Comparison of ENCODE assay signal across 16 cellular contexts in the genomic region with DNA sequence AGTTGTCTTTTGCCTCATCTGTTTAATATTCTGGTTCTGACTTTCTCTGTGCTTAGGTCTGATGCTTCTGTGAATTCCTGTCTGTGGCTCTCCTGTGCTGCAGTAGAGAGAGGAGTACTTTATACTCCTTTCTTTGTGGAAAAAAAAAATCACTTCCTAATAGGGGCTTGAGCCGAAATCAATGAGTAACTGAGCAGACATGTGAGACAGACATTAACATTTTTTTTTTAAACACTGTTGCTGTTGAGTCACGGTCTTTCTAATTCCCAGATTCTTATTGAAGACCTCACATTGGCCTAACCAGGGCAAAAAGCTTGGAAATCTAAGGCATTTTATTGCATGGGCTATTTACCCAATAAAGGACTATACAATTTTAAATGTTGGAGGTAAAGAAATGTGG.
DNase-seq lines count a peak whose midpoint lies in the region; ATAC-seq and TF ChIP-seq lines count a peak whose summit lies in the region.
"Had no signal": no experiment of that assay in that cellular context is flagged by ENCODE, and none has a peak within 500 bp of the region (broad histone marks: within the 10 kb centered on the region; RNA-seq: fewer than 3 reads in every experiment).

No MANE protein-coding gene starts in this region.

- H2BK12ac ChIP-seq in mesenchymal stem cell (ENCODE audit: low read length in 2 of 2), result no peak overlapping the region

- ATAC-seq in HG02884 (IDR thresholded peaks at IDR 0.05; ENCODE audit: unreplicated experiment), result no peak

- TF ChIP-seq CTCF in astrocyte of the spinal cord (IDR thresholded peaks at IDR 0.05; ENCODE audit: low read depth, low read length), result no peak

- no peak overlapping the region for H3K23ac ChIP-seq in mesenchymal stem cell (ENCODE audit: low read length in 2 of 2)

- no peaks in the 10 kb centered on the region for H3K4me1 ChIP-seq in mesenchymal stem cell (ENCODE audit: control insufficient read depth, insufficient read depth, low read depth, low read length)

- DNase-seq in AG08395 (ENCODE audit: low spot score) (peak; percentile 11), HK-2 (ENCODE audit: unreplicated experiment) (peak; percentile 2), astrocyte of the spinal cord (ENCODE audit: low read depth, low spot score) (peak; percentile 76), mesenchymal stem cell (peak; percentile 6), NCI-H1417 treated with DMSO at 0.1 percent for 48 hours (lab: John Stamatoyannopoulos, UW) (no peak), SKM-1 (lab: John Stamatoyannopoulos, UW; ENCODE audit: unreplicated experiment) (no peak)
- DNase-seq in effector CD4-positive, alpha-beta T cell, result no peak
- DNase-seq: activated CD4-positive, alpha-beta T cell treated with anti-CD3 and anti-CD28 coated beads, Interleukin-2, amount 50 U/mL, for 48 hours; activated T-cell treated with anti-CD3 and anti-CD28 coated beads, Interleukin-2, amount 50 U/mL, for 48 hours; NCI-H187; NCI-H510A treated with DMSO at 0.1 percent for 48 hours; occipital lobe; trophoblast cell had no signal

- H3K4me3 ChIP-seq in astrocyte of the spinal cord (ENCODE audit: low read depth, low read length) (no peak overlapping the region), mesenchymal stem cell (ENCODE audit: insufficient read depth in 1 of 2, low read depth in 1 of 2, low read length in 2 of 2) (no peak overlapping the region)
- H3K4me3 ChIP-seq: SK-N-MC had no signal

- in situ Hi-C loops in astrocyte of the spinal cord (cut with HindIII; ENCODE audit: low sequenced_read_pairs), result no loop called here

- H3K4ac ChIP-seq in mesenchymal stem cell (ENCODE audit: low read depth in 1 of 2, low read length in 2 of 2), result no peak overlapping the region

- no peaks in the 10 kb centered on the region for H3K79me1 ChIP-seq in mesenchymal stem cell (replicated peaks; ENCODE audit: low read length, poor library complexity, severe bottlenecking)

- no peak overlapping the region for H2BK15ac ChIP-seq in mesenchymal stem cell (ENCODE audit: low read depth, poor library complexity, severe bottlenecking)

- peak overlapping the region; percentile 2 for H3K4me2 ChIP-seq in mesenchymal stem cell (ENCODE audit: low read length, poor library complexity, severe bottlenecking)

- no peak overlapping the region for H2AK5ac ChIP-seq in mesenchymal stem cell (ENCODE audit: low read length, severe bottlenecking)

- no peaks in the 10 kb centered on the region for H3K27me3 ChIP-seq in mesenchymal stem cell (ENCODE audit: control insufficient read depth in 1 of 2, insufficient read depth in 1 of 2, low read length in 2 of 2)

- peak overlapping the region; percentile 90 for H3K27ac ChIP-seq in mesenchymal stem cell (ENCODE audit: low read length, poor library complexity, severe bottlenecking)
- H3K27ac ChIP-seq: HL-60, SK-N-MC had no signal

- H3K14ac ChIP-seq in mesenchymal stem cell (ENCODE audit: low read length in 2 of 2), result no peak overlapping the region

- 38% methylated on average over 2 of the region's 2 CpGs for WGBS in mesenchymal stem cell

- no peak overlapping the region for H4K8ac ChIP-seq in mesenchymal stem cell (ENCODE audit: low read length)

- no peak overlapping the region for H2BK120ac ChIP-seq in mesenchymal stem cell (ENCODE audit: low read depth, low read length)

- no peak overlapping the region for H3K18ac ChIP-seq in mesenchymal stem cell (ENCODE audit: low read depth in 1 of 2, low read length in 2 of 2)

- H2BK5ac ChIP-seq in mesenchymal stem cell (ENCODE audit: low read depth, low read length, poor library complexity, severe bottlenecking), result peak overlapping the region; percentile 38

- no peaks in the 10 kb centered on the region for H3K9me3 ChIP-seq in mesenchymal stem cell (ENCODE audit: control insufficient read depth, low read length)

- peak overlapping the region; percentile 51 for H3K9ac ChIP-seq in mesenchymal stem cell (ENCODE audit: low read length)

- H4K91ac ChIP-seq in mesenchymal stem cell (ENCODE audit: low read length), result no peak overlapping the region

- no peak overlapping the region for H2AFZ ChIP-seq in mesenchymal stem cell (ENCODE audit: low read depth, low read length)

- no peaks in the 10 kb centered on the region for H3K36me3 ChIP-seq in mesenchymal stem cell (ENCODE audit: control insufficient read depth in 1 of 2, insufficient read depth in 2 of 2, low read depth in 1 of 2, low read length in 2 of 2)

Comparison
In these comparisons a context has a peak if more than half of its experiments do, and no peak if none do; other contexts are left out.
1. DNase-seq: peak in AG08395 (single experiment), HK-2 (single experiment), astrocyte of the spinal cord (single experiment) and mesenchymal stem cell (single experiment); none in NCI-H1417 treated with DMSO at 0.1 percent for 48 hours (single experiment), SKM-1 (single experiment) and effector CD4-positive, alpha-beta T cell (single experiment).